ENCODE assay signal across 17 cellular contexts in the genomic region with DNA sequence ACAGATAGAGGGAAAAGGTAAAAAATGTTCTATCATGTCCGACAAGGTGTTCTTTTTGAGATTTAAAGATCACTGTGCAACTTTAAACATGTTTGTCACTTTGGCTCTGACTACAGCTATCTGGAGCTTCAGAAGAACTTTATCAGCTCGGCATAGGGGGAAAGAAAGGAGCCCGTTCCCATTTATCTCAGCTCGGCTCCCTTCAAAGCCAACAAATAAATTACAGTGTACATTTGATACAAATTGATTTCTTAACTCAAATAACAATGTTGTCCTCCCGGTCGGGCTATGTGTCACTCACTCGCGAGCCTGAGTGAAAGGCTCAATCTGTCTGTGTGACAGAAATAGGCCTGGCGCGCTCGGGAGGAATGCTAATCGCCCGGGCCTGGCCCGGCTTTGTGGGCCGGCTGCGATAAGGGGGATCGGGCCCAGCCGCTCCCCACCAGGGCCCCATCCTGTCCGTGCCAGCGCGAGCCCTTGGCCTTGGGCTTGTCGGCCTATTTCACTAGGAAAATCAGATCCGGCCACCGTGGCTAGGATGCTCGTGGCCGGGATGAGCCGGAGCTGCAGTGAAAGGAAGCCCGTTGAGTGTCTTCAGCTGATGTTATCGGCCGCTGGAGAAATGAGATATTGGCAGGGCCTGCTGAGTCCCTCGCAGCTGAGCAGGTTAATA.
DNase-seq lines count a peak whose midpoint lies in the region; ATAC-seq and TF ChIP-seq lines count a peak whose summit lies in the region.
"Had no signal": no experiment of that assay in that cellular context is flagged by ENCODE, and none has a peak within 500 bp of the region (broad histone marks: within the 10 kb centered on the region; RNA-seq: fewer than 3 reads in every experiment).

No MANE protein-coding gene starts in this region.

- no peaks in the 10 kb centered on the region for H3F3A ChIP-seq in PC-9 (ENCODE audit: insufficient read depth, low read depth)

- H3K4me2 ChIP-seq in PC-9 (no peak overlapping the region), trophoblast cell (ENCODE audit: low read length) (no peak overlapping the region)
- H3K4me2 ChIP-seq: BLaER1 had no signal

- no peak overlapping the region for H3K4ac ChIP-seq in trophoblast cell (ENCODE audit: low read depth, low read length)

- no peak overlapping the region for H2BK12ac ChIP-seq in trophoblast cell (ENCODE audit: low read length)

- no peak overlapping the region for H3K27ac Mint-ChIP-seq in CD4-positive, alpha-beta memory T cell
- H3K27ac Mint-ChIP-seq: CD8-positive, alpha-beta T cell had no signal

- H3K36me3 Mint-ChIP-seq in CD4-positive, alpha-beta memory T cell: no peaks in the 10 kb centered on the region
- H3K36me3 Mint-ChIP-seq: CD8-positive, alpha-beta T cell had no signal

- TF ChIP-seq CTCF in PC-9 (conservative IDR thresholded peaks at IDR 0.05) (no peak), coronary artery (IDR thresholded peaks at IDR 0.05) (no peak), omental fat pad (IDR thresholded peaks at IDR 0.05) (no peak)

- no TSS peak for BruUV-seq in PC-9 (replicated peaks; lab: Mats Ljungman, UMichigan)

- H3K9ac ChIP-seq in trophoblast cell (ENCODE audit: low read length): no peak overlapping the region
- H3K9ac ChIP-seq: BLaER1 had no signal

- no peak overlapping the region for H4K91ac ChIP-seq in trophoblast cell (ENCODE audit: low read depth, low read length)

- H3K23ac ChIP-seq in trophoblast cell (ENCODE audit: low read length): no peak overlapping the region

- no peaks in the 10 kb centered on the region for H3K79me1 ChIP-seq in trophoblast cell (ENCODE audit: low read length)

- DNase-seq in PC-9: no peak
- DNase-seq in coronary artery (ENCODE audit: low spot score): no peak
- peak; percentile 77 for DNase-seq in left ventricle myocardium superior
- peak; percentile 4 to 19 for DNase-seq in trophoblast cell
- DNase-seq in omental fat pad (ENCODE audit: low spot score): no peak
- no peak for DNase-seq in CD4-positive, alpha-beta memory T cell
- no peak for DNase-seq in posterior cingulate gyrus
- DNase-seq in mesenteric fat pad (ENCODE audit: low spot score): no peak
- DNase-seq: CD8-positive, alpha-beta T cell; DMS53; NCI-H1105 treated with DMSO at 0.1 percent for 48 hours; NCI-H1694 treated with DMSO at 0.1 percent for 48 hours; NCI-H345; NCI-H524 treated with DMSO at 0.1 percent for 48 hours; Peyer's patch had no signal

- H3K9me2 ChIP-seq in PC-9 (ENCODE audit: insufficient read depth): no peaks in the 10 kb centered on the region

- no peak overlapping the region for H2BK120ac ChIP-seq in trophoblast cell (ENCODE audit: insufficient read depth, low read length, poor library complexity)

- no peak overlapping the region for H3K4me3 Mint-ChIP-seq in CD4-positive, alpha-beta memory T cell
- H3K4me3 Mint-ChIP-seq: CD8-positive, alpha-beta T cell had no signal

- H3K27me3 Mint-ChIP-seq in CD4-positive, alpha-beta memory T cell: no peaks in the 10 kb centered on the region

- no peak overlapping the region for H4K8ac ChIP-seq in trophoblast cell (ENCODE audit: low read depth, low read length)

- H3K27ac ChIP-seq in PC-9 (no peak overlapping the region), coronary artery (no peak overlapping the region), trophoblast cell (ENCODE audit: low read depth, low read length) (no peak overlapping the region)
- H3K27ac ChIP-seq in CD4-positive, alpha-beta memory T cell (ENCODE audit: low read depth, low read length): no peak overlapping the region
- H3K27ac ChIP-seq: Peyer's patch, SK-N-MC had no signal

- H3K4me1 ChIP-seq in PC-9 (replicated peaks; ENCODE audit: insufficient read depth) (no peaks in the 10 kb centered on the region), trophoblast cell (ENCODE audit: control insufficient read depth in 1 of 2, insufficient read depth in 2 of 2, low read length in 2 of 2) (no peaks in the 10 kb centered on the region)
- no peaks in the 10 kb centered on the region for H3K4me1 ChIP-seq in CD4-positive, alpha-beta memory T cell (ENCODE audit: insufficient read depth, low read length)
- H3K4me1 ChIP-seq: Peyer's patch had no signal

- H2AFZ ChIP-seq in PC-9 (0 out of 2 replicates have a peak overlapping the region, but pooled peaks have one; percentile 7), trophoblast cell (ENCODE audit: insufficient read depth, low read length, poor library complexity) (no peak overlapping the region)

- no peaks in the 10 kb centered on the region for H3K9me3 ChIP-seq in PC-9 (ENCODE audit: insufficient read depth, low read depth)
- peaks cover 1% of the 10 kb centered on the region for H3K9me3 ChIP-seq in trophoblast cell (ENCODE audit: insufficient read depth, low read depth, low read length)
- no peaks in the 10 kb centered on the region for H3K9me3 ChIP-seq in CD4-positive, alpha-beta memory T cell (ENCODE audit: control insufficient read depth in 1 of 2, low read length in 2 of 2)
- H3K9me3 ChIP-seq: BLaER1, Peyer's patch had no signal

- no peak overlapping the region for H4K12ac ChIP-seq in trophoblast cell (ENCODE audit: low read depth, low read length)

- POLR2A ChIA-PET in PC-9 (lab: Charles Lee; ENCODE audit: unreplicated experiment): no interaction called here
- POLR2A ChIA-PET in CD4-positive, alpha-beta memory T cell (lab: Charles Lee; ENCODE audit: partially characterized antibody): interaction anchor here (0.6 kb wide), 1 partner anchor 11 kb away, joined by 5 read pairs; no protein-coding TSS in a partner anchor

- intact Hi-C loops in PC-9 (cut with micrococcal nuclease; ENCODE audit: unreplicated experiment): no loop called here
- intact Hi-C loops in left ventricle myocardium superior (cut with micrococcal nuclease): no loop called here
- intact Hi-C loops in CD4-positive, alpha-beta memory T cell (cut with micrococcal nuclease): no loop called here
- intact Hi-C loops in posterior cingulate gyrus (cut with DNase I): no loop called here

- no peak overlapping the region for H3K18ac ChIP-seq in trophoblast cell (ENCODE audit: low read length)

- H4K20me1 ChIP-seq in PC-9 (ENCODE audit: insufficient read depth): no peaks in the 10 kb centered on the region
- H4K20me1 ChIP-seq: BLaER1 had no signal

- H3K27me3 ChIP-seq in PC-9 (ENCODE audit: insufficient read depth, low read depth): peaks cover 85% of the 10 kb centered on the region
- H3K27me3 ChIP-seq in trophoblast cell (ENCODE audit: insufficient read depth, low read length): no peaks in the 10 kb centered on the region
- no peaks in the 10 kb centered on the region for H3K27me3 ChIP-seq in CD4-positive, alpha-beta memory T cell (ENCODE audit: insufficient read depth, low read length)
- H3K27me3 ChIP-seq: BLaER1, Peyer's patch had no signal

- peak; percentile 96 for ATAC-seq in left ventricle myocardium superior
- ATAC-seq in omental fat pad (ENCODE audit: low FRiP score): no peak
- ATAC-seq: CD8-positive, alpha-beta T cell had no signal

- H3K36me3 ChIP-seq in PC-9 (ENCODE audit: low read depth) (no peaks in the 10 kb centered on the region), trophoblast cell (ENCODE audit: control insufficient read depth in 1 of 2, insufficient read depth in 2 of 2, low read length in 2 of 2) (no peaks in the 10 kb centered on the region)
- no peaks in the 10 kb centered on the region for H3K36me3 ChIP-seq in CD4-positive, alpha-beta memory T cell (ENCODE audit: insufficient read depth, low read length)
- H3K36me3 ChIP-seq: BLaER1, Peyer's patch had no signal

- peaks cover 0 to 8% (median under 1%) of the 10 kb centered on the region in 8 donors for H3K9me3 Mint-ChIP-seq in CD4-positive, alpha-beta memory T cell

- CTCF ChIA-PET in PC-9 (lab: Charles Lee): no interaction called here
- CTCF ChIA-PET in CD4-positive, alpha-beta memory T cell (lab: Charles Lee; ENCODE audit: partially characterized antibody): no interaction called here

- H2BK5ac ChIP-seq in trophoblast cell (ENCODE audit: low read depth, low read length, poor library complexity): no peak overlapping the region

- H3K4me3 ChIP-seq in PC-9 (no peak overlapping the region), coronary artery (peak overlapping the region; percentile 18), trophoblast cell (ENCODE audit: low read depth, low read length) (no peak overlapping the region)
- no peak overlapping the region for H3K4me3 ChIP-seq in CD4-positive, alpha-beta memory T cell (ENCODE audit: low read length in 2 of 2)
- H3K4me3 ChIP-seq: BLaER1, Peyer's patch, SK-N-MC had no signal

- H3K4me1 Mint-ChIP-seq in CD4-positive, alpha-beta memory T cell: no peaks in the 10 kb centered on the region

- WGBS in trophoblast cell (ENCODE audit: extremely low coverage, insufficient coverage, insufficient read length): no CpG with 5 or more reads among the region's 31 CpGs

- no peak overlapping the region for H3K14ac ChIP-seq in trophoblast cell (ENCODE audit: low read length)

- no peaks in the 10 kb centered on the region for H3K79me2 ChIP-seq in PC-9 (ENCODE audit: low read depth)
- no peaks in the 10 kb centered on the region for H3K79me2 ChIP-seq in trophoblast cell (ENCODE audit: control insufficient read depth, insufficient read depth, low read length, poor library complexity)

- no peak overlapping the region for H2AK5ac ChIP-seq in trophoblast cell (ENCODE audit: low read length)

Comparison
In these comparisons a context has a peak if more than half of its experiments do, and no peak if none do; other contexts are left out.
1. DNase-seq: peak in left ventricle myocardium superior (single experiment) and trophoblast cell (2 of 2); none in PC-9 (0 of 2), coronary artery (single experiment), omental fat pad (single experiment), CD4-positive, alpha-beta memory T cell (0 of 5), posterior cingulate gyrus (0 of 10) and mesenteric fat pad (single experiment).